8 cellular contexts compared by ENCODE assay signal in genomic region chr1:153670257-153670858, GRCh38. TPM values are rescaled to one million over a fixed set of nuclear protein-coding genes. Genes with fewer than 3 reads are reported as not detected.
DNase-seq lines count a peak whose midpoint lies in the region; ATAC-seq and TF ChIP-seq lines count a peak whose summit lies in the region.

No MANE protein-coding gene starts in this region.

- TF ChIP-seq POLR2A in Peyer's patch (IDR thresholded peaks at IDR 0.05) (no peak), spleen (IDR thresholded peaks at IDR 0.05) (no peak)

- peak in 2 of 3 experiments; percentile 26 to 53 for DNase-seq in NCI-H1417 (lab: John Stamatoyannopoulos, UW)
- DNase-seq in NCI-H1417 treated with DMSO at 0.1 percent for 48 hours (lab: John Stamatoyannopoulos, UW) = no peak
- peak in 1 of 3 donors; percentile 48 for DNase-seq in Peyer's patch
- DNase-seq in Right ventricle myocardium superior = no peak
- peak; percentile 87 for DNase-seq in spleen
- no peak for DNase-seq in HK-2 (ENCODE audit: unreplicated experiment)
- DNase-seq in SIG-M5 treated with dmso at 0.1 percent for 504 hours (lab: John Stamatoyannopoulos, UW; ENCODE audit: unreplicated experiment) = no peak
- DNase-seq in DMS153 treated with DMSO at 0.1 percent for 48 hours (lab: John Stamatoyannopoulos, UW; ENCODE audit: unreplicated experiment) = no peak

- H3K4me3 ChIP-seq in Peyer's patch (peak overlapping the region; percentile 67 to 77 (median 68)), spleen (peak overlapping the region; percentile 65 to 90 (median 78))

- peaks cover 0 to 18% (median 2%) of the 10 kb centered on the region in 4 donors for H3K4me1 ChIP-seq in Peyer's patch
- H3K4me1 ChIP-seq in spleen = peaks cover 15 to 42% (median 34%) of the 10 kb centered on the region in 6 donors

- ATAC-seq in Right ventricle myocardium superior (ENCODE audit: poor library complexity) = peak; percentile 19

- H3K27me3 ChIP-seq in Peyer's patch (no peaks in the 10 kb centered on the region), spleen (replicated peaks in 1 of 7) (no peaks in the 10 kb centered on the region)

- H3K36me3 ChIP-seq in Peyer's patch (peaks cover 0 to 37% (median 3%) of the 10 kb centered on the region in 3 donors), spleen (peaks cover 0 to 44% (median 40%) of the 10 kb centered on the region in 6 donors)

- intact Hi-C loops in Right ventricle myocardium superior (cut with DNase I) (no loop called here), spleen (cut with DNase I; ENCODE audit: low total_unique reads) (no loop called here)

- WGBS in spleen, 5 donors = 1 to 3% (median 2%) methylated on average over 22 of the region's 22 CpGs

- H3K27ac ChIP-seq in Peyer's patch = peak overlapping the region; percentile 82 to 90 (median 86)
- peak overlapping the region; percentile 73 to 94 (median 90) for H3K27ac ChIP-seq in spleen

- no peak for TF ChIP-seq CTCF in Peyer's patch (IDR thresholded peaks at IDR 0.05)
- peak in 1 of 11 experiments; percentile 7 for TF ChIP-seq CTCF in spleen (IDR thresholded peaks at IDR 0.05 in 8 of 11, conservative IDR thresholded peaks at IDR 0.05 in 3 of 11)

- H3K9me3 ChIP-seq in Peyer's patch = no peaks in the 10 kb centered on the region
- H3K9me3 ChIP-seq in spleen = no peaks in the 10 kb centered on the region

RNA-seq across cellular contexts. Expression of gene ILF2, which starts 0.4 kb away (rescaled TPM):
- 10 to 100 TPM; 31.4 to 67.7 (median 47.2) TPM for total RNA-seq in Peyer's patch
- 55.3 TPM for total RNA-seq in Right ventricle myocardium superior
- 100 to 1,000 TPM in 1 of 7 donors, 10 to 100 TPM in 6; 80.9 to 105 (median 85.0) TPM for total RNA-seq in spleen
- polyA plus RNA-seq in spleen = 10 to 100 TPM; 54.9 to 90.3 (median 82.4) TPM

RNA-seq across cellular contexts. Expression of gene NPR1, which starts 8.1 kb away (rescaled TPM):
- total RNA-seq in Peyer's patch (10 to 100 TPM in 2 of 4 donors, 1 to 10 TPM in 2; 5.0 to 17.3 (median 10.9) TPM), Right ventricle myocardium superior (10.0 TPM), spleen (1 to 10 TPM in 6 of 7 donors, under 1 TPM in 1; 0.83 to 5.1 (median 2.5) TPM)
- 1 to 10 TPM; 2.1 to 3.6 (median 3.4) TPM for polyA plus RNA-seq in spleen

RNA-seq across cellular contexts. Expression of gene SNAPIN, which starts 11.9 kb away (rescaled TPM):
- 10 to 100 TPM; 15.4 to 29.7 (median 28.1) TPM for total RNA-seq in Peyer's patch
- total RNA-seq in Right ventricle myocardium superior = 57.2 TPM
- total RNA-seq in spleen = 10 to 100 TPM; 26.3 to 60.7 (median 33.5) TPM
- 10 to 100 TPM; 37.1 to 50.3 (median 44.9) TPM for polyA plus RNA-seq in spleen

RNA-seq across cellular contexts. Expression of gene CHTOP, which starts 36.5 kb away (rescaled TPM):
- total RNA-seq in Peyer's patch (10 to 100 TPM; 53.8 to 80.8 (median 68.7) TPM), Right ventricle myocardium superior (68.1 TPM), spleen (100 to 1,000 TPM in 2 of 7 donors, 10 to 100 TPM in 5; 70.7 to 108 (median 86.3) TPM)
- polyA plus RNA-seq in spleen = 10 to 100 TPM; 58.1 to 84.1 (median 73.1) TPM

RNA-seq across cellular contexts. Expression of gene S100A1, which starts 42.1 kb away (rescaled TPM):
- total RNA-seq in Peyer's patch (not detected), Right ventricle myocardium superior (2,267 TPM), spleen (1 to 10 TPM in 1 of 7 donors, not detected in 6; 2.6 TPM)
- polyA plus RNA-seq in spleen = 10 to 100 TPM in 1 of 3 donors, 1 to 10 TPM in 2; 1.7 to 39.7 (median 8.2) TPM

Comparison
In these comparisons a context has a peak if more than half of its experiments do, and no peak if none do; other contexts are left out.
1. DNase-seq: peak in NCI-H1417 (2 of 3) and spleen (single experiment); none in NCI-H1417 treated with DMSO at 0.1 percent for 48 hours (single experiment), Right ventricle myocardium superior (single experiment), HK-2 (single experiment), SIG-M5 treated with dmso at 0.1 percent for 504 hours (single experiment) and DMS153 treated with DMSO at 0.1 percent for 48 hours (single experiment).